25 cellular contexts compared by ENCODE assay signal in the genomic region with DNA sequence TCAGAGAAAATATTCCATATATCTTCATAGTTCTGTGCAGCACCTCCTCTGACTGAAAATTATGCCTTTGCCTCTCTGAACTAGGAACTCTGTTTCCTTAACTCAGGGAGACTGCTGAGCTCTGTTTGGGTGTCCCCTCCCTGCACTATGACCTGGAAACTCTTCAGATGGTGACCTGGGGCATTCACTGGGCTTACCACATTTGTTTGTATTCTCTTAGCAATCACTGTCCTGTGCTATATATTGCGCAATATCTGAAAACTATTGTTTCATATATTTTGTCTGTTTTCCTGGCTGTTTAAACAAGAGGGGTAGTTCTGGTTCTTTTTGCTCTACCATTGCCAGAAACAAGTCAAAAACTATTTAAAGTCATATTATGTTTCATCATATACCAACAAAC.
"Had no signal": no experiment of that assay in that cellular context is flagged by ENCODE, and none has a peak within 500 bp of the region (broad histone marks: within the 10 kb centered on the region; RNA-seq: fewer than 3 reads in every experiment).

No MANE protein-coding gene starts in this region.

- H3K36me3 ChIP-seq: brain microvascular endothelial cell, tibial artery, uterus had no signal

- H3K9me3 ChIP-seq: tibial artery, uterus had no signal

- H3K27ac Mint-ChIP-seq: activated CD4-positive, alpha-beta T cell treated with anti-CD3 and anti-CD28 coated beads, Interleukin-2, amount 10 ng/mL, durations not matched to agents 24 days and 14 days; activated CD8-positive, alpha-beta T cell treated with anti-CD3 and anti-CD28 coated beads, Interleukin-2, amount 10 ng/mL, durations not matched to agents 7 days and 5 days; activated naive CD4-positive, alpha-beta T cell treated with anti-CD3 and anti-CD28 coated beads for 36 hours; activated naive CD8-positive, alpha-beta T cell treated with anti-CD3 and anti-CD28 coated beads, Interleukin-2, amount 50 U/mL, for 24 hours; nephron progenitor cell had no signal

- H3K4me3 ChIP-seq: lung, tibial artery, uterus had no signal

- H3K4me1 Mint-ChIP-seq: activated CD4-positive, alpha-beta T cell treated with anti-CD3 and anti-CD28 coated beads, Interleukin-2, amount 10 ng/mL, durations not matched to agents 24 days and 14 days; activated naive CD8-positive, alpha-beta T cell treated with anti-CD3 and anti-CD28 coated beads, Interleukin-2, amount 50 U/mL, for 24 hours had no signal

- H3K4me3 Mint-ChIP-seq: activated CD4-positive, alpha-beta T cell treated with anti-CD3 and anti-CD28 coated beads, Interleukin-2, amount 10 ng/mL, durations not matched to agents 24 days and 14 days; activated CD8-positive, alpha-beta T cell treated with anti-CD3 and anti-CD28 coated beads, Interleukin-2, amount 10 ng/mL, durations not matched to agents 7 days and 5 days; activated naive CD4-positive, alpha-beta T cell treated with anti-CD3 and anti-CD28 coated beads for 36 hours; activated naive CD8-positive, alpha-beta T cell treated with anti-CD3 and anti-CD28 coated beads, Interleukin-2, amount 50 U/mL, for 24 hours; activated T-cell treated with anti-CD3 and anti-CD28 coated beads, Interleukin-2, amount 50 U/mL, for 4 hours; nephron progenitor cell had no signal

- DNase-seq: activated CD4-positive, alpha-beta T cell treated with anti-CD3 and anti-CD28 coated beads, Interleukin-2, amount 10 ng/mL, durations not matched to agents 24 days and 14 days; activated CD4-positive, CD25-positive, alpha-beta regulatory T cell; activated CD8-positive, alpha-beta T cell treated with anti-CD3 and anti-CD28 coated beads, Interleukin-2, amount 10 ng/mL, durations not matched to agents 7 days and 5 days; activated naive CD4-positive, alpha-beta T cell treated with anti-CD3 and anti-CD28 coated beads for 36 hours; activated naive CD8-positive, alpha-beta T cell treated with anti-CD3 and anti-CD28 coated beads, Interleukin-2, amount 50 U/mL, for 24 hours; activated T-cell treated with anti-CD3 and anti-CD28 coated beads, Interleukin-2, amount 50 U/mL, for 4 hours; aorta; brain microvascular endothelial cell; effector CD8-positive, alpha-beta T cell; foreskin melanocyte; glutamatergic neuron; hippocampal formation; islet precursor cell; left colon; midbrain; nephron progenitor cell; stimulated activated CD4-positive, alpha-beta T cell treated with anti-CD3 and anti-CD28 coated beads, Interleukin-2, amount 100 ng/mL, for 24 hours; stimulated activated naive CD8-positive, alpha-beta T cell treated with anti-CD3 and anti-CD28 coated beads, Interleukin-15, Interleukin-2, amounts not matched to agents 100 U/mL and 50 U/mL, for 24 hours; substantia nigra; T-helper 1 cell; T-helper 9 cell; tibial artery; uterus had no signal

- FAIRE-seq: endothelial cell of umbilical vein had no signal

- H3K9me3 Mint-ChIP-seq: activated CD4-positive, alpha-beta T cell treated with anti-CD3 and anti-CD28 coated beads, Interleukin-2, amount 10 ng/mL, durations not matched to agents 24 days and 14 days; activated naive CD4-positive, alpha-beta T cell treated with anti-CD3 and anti-CD28 coated beads for 36 hours; activated naive CD8-positive, alpha-beta T cell treated with anti-CD3 and anti-CD28 coated beads, Interleukin-2, amount 50 U/mL, for 24 hours; activated T-cell treated with anti-CD3 and anti-CD28 coated beads, Interleukin-2, amount 50 U/mL, for 4 hours had no signal

- ATAC-seq: activated CD8-positive, alpha-beta T cell treated with anti-CD3 and anti-CD28 coated beads, Interleukin-2, amount 10 ng/mL, durations not matched to agents 7 days and 5 days; activated naive CD8-positive, alpha-beta T cell treated with anti-CD3 and anti-CD28 coated beads, Interleukin-2, amount 50 U/mL, for 24 hours; activated T-cell treated with anti-CD3 and anti-CD28 coated beads, Interleukin-2, amount 50 U/mL, for 4 hours; left colon; stimulated activated naive CD8-positive, alpha-beta T cell treated with anti-CD3 and anti-CD28 coated beads, Interleukin-15, Interleukin-2, amounts not matched to agents 100 U/mL and 50 U/mL, for 24 hours had no signal

- H3K27me3 Mint-ChIP-seq: activated CD4-positive, alpha-beta T cell treated with anti-CD3 and anti-CD28 coated beads, Interleukin-2, amount 10 ng/mL, durations not matched to agents 24 days and 14 days; activated naive CD8-positive, alpha-beta T cell treated with anti-CD3 and anti-CD28 coated beads, Interleukin-2, amount 50 U/mL, for 24 hours had no signal

- H3K27ac ChIP-seq: brain microvascular endothelial cell, tibial artery, uterus had no signal

- H3K27me3 ChIP-seq: brain microvascular endothelial cell, tibial artery, uterus had no signal

- H3K4me1 ChIP-seq: tibial artery, uterus had no signal
